Comparison of ENCODE assay signal across 1 cellular context in genomic region chrX:150568320-150569154, GRCh38.
A peak's percentile ranks its signal among the peaks of the same experiment; 100 is the strongest.
TF ChIP-seq lines count a peak whose summit lies in the region.

MTM1 (plus strand) TSS chrX:150568621; CDS start chrX:150592615, 23,994 bp downstream.

TF ChIP-seq in K562, 482 proteins besides CTCF, POLR2A, EP300 and RAD21 (continued from another document and continues in another):
- no peak for TF ChIP-seq ZBTB2 (IDR thresholded peaks at IDR 0.05)
- no peak for TF ChIP-seq TCFL5 (CRISPR knock-in tag; conservative IDR thresholded peaks at IDR 0.05)
- peak; percentile 80 for TF ChIP-seq ETS1 (conservative IDR thresholded peaks at IDR 0.05; ENCODE audit: control insufficient read depth, low read depth, low read length)
- peak; percentile 55 to 94; a peak in 2 of 4 replicates for TF ChIP-seq UBTF (IDR thresholded peaks at IDR 0.05; ENCODE audit: borderline replicate concordance in 1 of 2, low read depth in 2 of 2, low read length in 2 of 2)
- TF ChIP-seq NR2C1 (IDR thresholded peaks at IDR 0.05): peak; percentile 73
- peak; percentile 76 for TF ChIP-seq NR2C1 (tag; IDR thresholded peaks at IDR 0.05)
- no peak for TF ChIP-seq CHAMP1 (IDR thresholded peaks at IDR 0.05)
- peak; percentile 65; the same call in 1 of the 2 replicates for TF ChIP-seq ZBTB7A (IDR thresholded peaks at IDR 0.05; ENCODE audit: borderline replicate concordance, control insufficient read depth, low read depth, low read length)
- peak; percentile 48 for TF ChIP-seq ELF1 (tag; IDR thresholded peaks at IDR 0.05)
- peak; percentile 74 for TF ChIP-seq POLR2G (IDR thresholded peaks at IDR 0.05; ENCODE audit: low read depth, low read length)
- TF ChIP-seq CHD4 (IDR thresholded peaks at IDR 0.05; ENCODE audit: insufficient read depth, insufficient replicate concordance, low read depth, low read length, poor library complexity, severe bottlenecking): no peak
- TF ChIP-seq CREB3L1 (IDR thresholded peaks at IDR 0.05; ENCODE audit: borderline replicate concordance, low read depth): peak; percentile 49; the same call in 1 of the 2 replicates
- peak; percentile 60; the same call in 1 of the 2 replicates for TF ChIP-seq GMEB1 (CRISPR knock-in tag; IDR thresholded peaks at IDR 0.05)
- no peak for TF ChIP-seq TGIF2 (CRISPR knock-in tag; IDR thresholded peaks at IDR 0.05)
- TF ChIP-seq ZBTB11 (CRISPR knock-in tag; IDR thresholded peaks at IDR 0.05): peak in 1 of 3 experiments; percentile 44; a peak in 2 of 6 replicates
- TF ChIP-seq NEUROD1 (IDR thresholded peaks at IDR 0.05; ENCODE audit: borderline replicate concordance, low read depth, low read length, partially characterized antibody): no peak
- TF ChIP-seq CBFA2T2 (conservative IDR thresholded peaks at IDR 0.05): peak; percentile 74
- no peak for TF ChIP-seq NCOR1 (IDR thresholded peaks at IDR 0.05)
- peak; percentile 97 for TF ChIP-seq USF2 (CRISPR knock-in tag; IDR thresholded peaks at IDR 0.05)
- no peak for TF ChIP-seq ZNF280B (CRISPR knock-in tag; IDR thresholded peaks at IDR 0.05)
- TF ChIP-seq NCOA6 (IDR thresholded peaks at IDR 0.05): peak; percentile 57
- TF ChIP-seq ZNF511 (CRISPR knock-in tag; IDR thresholded peaks at IDR 0.05): 0 out of 2 replicates have a peak, but pooled peaks have one; percentile 56
- TF ChIP-seq ZNF165 (CRISPR knock-in tag; IDR thresholded peaks at IDR 0.05; ENCODE audit: borderline replicate concordance): no peak
- peak; percentile 89 for TF ChIP-seq VEZF1 (CRISPR knock-in tag; IDR thresholded peaks at IDR 0.05)
- TF ChIP-seq MNT (conservative IDR thresholded peaks at IDR 0.05): 0 out of 4 replicates have a peak, but pooled peaks of 1 of the 2 experiments have one; percentile 15
- no peak for TF ChIP-seq SREBF2 (CRISPR knock-in tag; IDR thresholded peaks at IDR 0.05)
- TF ChIP-seq TFE3 (CRISPR knock-in tag; IDR thresholded peaks at IDR 0.05): peak; percentile 98
- peak; percentile 91 for TF ChIP-seq CREM (IDR thresholded peaks at IDR 0.05; ENCODE audit: low read depth)
- TF ChIP-seq MAZ (CRISPR knock-in tag; conservative IDR thresholded peaks at IDR 0.05 in 1 of 2, IDR thresholded peaks at IDR 0.05 in 1 of 2): peak; percentile 37 to 93; a peak in 2 of 4 replicates
- TF ChIP-seq MBD2 (IDR thresholded peaks at IDR 0.05; ENCODE audit: borderline replicate concordance, low read depth): peak; percentile 50; the same call in 1 of the 2 replicates
